13 cellular contexts compared by ENCODE assay signal in the genomic region with DNA sequence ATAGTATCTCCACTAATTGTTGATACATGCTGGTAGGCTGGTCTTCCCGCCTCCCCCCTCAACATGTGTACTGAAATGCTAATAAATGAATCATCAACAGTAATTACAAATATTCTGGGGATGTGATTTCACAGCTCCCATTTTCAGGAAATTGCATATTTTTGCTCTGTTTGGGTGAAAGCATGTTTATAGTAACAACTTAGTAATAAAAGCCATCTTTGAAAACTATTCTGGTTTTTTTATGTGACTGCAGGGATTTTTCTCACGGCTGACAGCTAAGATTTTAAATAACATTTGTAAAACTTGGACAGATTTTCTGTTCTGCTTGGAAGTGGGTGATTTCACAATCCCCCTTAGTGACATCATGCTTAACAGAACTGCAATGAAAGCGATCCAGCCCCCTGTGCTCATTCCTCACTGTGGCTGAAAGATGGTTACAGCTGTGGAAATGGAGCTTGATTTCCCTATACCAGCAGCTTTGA. TPM values are rescaled to one million over a fixed set of nuclear protein-coding genes. Genes with fewer than 3 reads are reported as not detected.
A peak's percentile ranks its signal among the peaks of the same experiment; 100 is the strongest.
DNase-seq lines count a peak whose midpoint lies in the region; ATAC-seq and TF ChIP-seq lines count a peak whose summit lies in the region.
"Had no signal": no experiment of that assay in that cellular context is flagged by ENCODE, and none has a peak within 500 bp of the region (broad histone marks: within the 10 kb centered on the region; RNA-seq: fewer than 3 reads in every experiment).

No MANE protein-coding gene starts in this region.

- TF ChIP-seq CTCF in choroid plexus epithelial cell (conservative IDR thresholded peaks at IDR 0.05; ENCODE audit: low read depth, low read length) (no peak), upper lobe of left lung (IDR thresholded peaks at IDR 0.05) (no peak), Calu3 (IDR thresholded peaks at IDR 0.05; ENCODE audit: unreplicated experiment) (no peak)

- no peak for TF ChIP-seq POLR2A in upper lobe of left lung (IDR thresholded peaks at IDR 0.05)

- H3K36me3 ChIP-seq in upper lobe of left lung, result no peaks in the 10 kb centered on the region

- H3K9me3 ChIP-seq in upper lobe of left lung, result no peaks in the 10 kb centered on the region

- peaks cover 65% of the 10 kb centered on the region for H3K27me3 Mint-ChIP-seq in Calu3 (ENCODE audit: unreplicated experiment)

- no peaks in the 10 kb centered on the region for H3K9me3 Mint-ChIP-seq in Calu3 (ENCODE audit: low read depth, unreplicated experiment)
- H3K9me3 Mint-ChIP-seq: neural crest cell had no signal

- 40 to 45% methylated on average over 3 of the region's 3 CpGs for WGBS in upper lobe of left lung, 2 donors

- H3K4me1 Mint-ChIP-seq in Calu3 (ENCODE audit: low read depth, unreplicated experiment), result no peaks in the 10 kb centered on the region
- H3K4me1 Mint-ChIP-seq: activated B cell treated with CpG ODN at 0.5 μM for 24 hours had no signal

- intact Hi-C loops in Calu3 (cut with micrococcal nuclease; ENCODE audit: unreplicated experiment), result no loop called here

- no peaks in the 10 kb centered on the region for H3K36me3 Mint-ChIP-seq in Calu3 (ENCODE audit: insufficient read depth, unreplicated experiment)

- peak; percentile 11 for DNase-seq in DMS 273 (lab: John Stamatoyannopoulos, UW; ENCODE audit: unreplicated experiment)
- DNase-seq in DMS 273 treated with DMSO at 0.1 percent for 48 hours (lab: John Stamatoyannopoulos, UW), result no peak
- DNase-seq in choroid plexus epithelial cell (ENCODE audit: low read depth), result peak; percentile 94
- no peak for DNase-seq in left lobe of liver (ENCODE audit: low spot score)
- DNase-seq in upper lobe of left lung, result no peak
- no peak for DNase-seq in Calu3
- no peak for DNase-seq in UCSD-AML1 (lab: John Stamatoyannopoulos, UW; ENCODE audit: unreplicated experiment)
- no peak for DNase-seq in NCI-H2171 (lab: John Stamatoyannopoulos, UW)
- DNase-seq: activated B cell treated with CpG ODN at 0.5 μM for 24 hours; activated naive CD4-positive, alpha-beta T cell treated with anti-CD3 and anti-CD28 coated beads, Interleukin-2, amount 50 U/mL, for 16 hours; Karpas-422 had no signal

- no peak overlapping the region for H3K4me3 Mint-ChIP-seq in Calu3 (ENCODE audit: low read depth, unreplicated experiment)
- H3K4me3 Mint-ChIP-seq: activated B cell treated with CpG ODN at 0.5 μM for 24 hours, neural crest cell had no signal

- H3K27me3 ChIP-seq in upper lobe of left lung, result no peaks in the 10 kb centered on the region

- H3K4me3 ChIP-seq in choroid plexus epithelial cell (ENCODE audit: low read depth, low read length) (no peak overlapping the region), upper lobe of left lung (no peak overlapping the region)

- peak; percentile 34 for ATAC-seq in left lobe of liver
- ATAC-seq in upper lobe of left lung (ENCODE audit: low FRiP score in 2 of 2), result peak; percentile 67 to 86

- peak overlapping the region in 1 of 4 donors; percentile 2 for H3K27ac ChIP-seq in upper lobe of left lung
- H3K27ac ChIP-seq: 22Rv1 had no signal

- peaks cover 0 to 6% (median 1%) of the 10 kb centered on the region in 4 donors for H3K4me1 ChIP-seq in upper lobe of left lung

- TF ChIP-seq EP300 in upper lobe of left lung (IDR thresholded peaks at IDR 0.05), result no peak

- H3K27ac Mint-ChIP-seq in Calu3 (ENCODE audit: unreplicated experiment), result no peak overlapping the region
- H3K27ac Mint-ChIP-seq: activated B cell treated with CpG ODN at 0.5 μM for 24 hours had no signal

- no TSS peak for BruUV-seq in Calu3 (replicated peaks; lab: Mats Ljungman, UMichigan)

- CTCF ChIA-PET in Calu3 (lab: Charles Lee), result interaction anchor here (0.8 kb wide), 1 partner anchor 78 kb away, joined by 3 read pairs; no protein-coding TSS in a partner anchor

RNA-seq across cellular contexts. Expression of a gene that starts 25.6 kb away (rescaled TPM):
- total RNA-seq in left lobe of liver (4.3 TPM), upper lobe of left lung (100 to 1,000 TPM in 1 of 6 donors, 10 to 100 TPM in 5; 54.5 to 109 (median 67.5) TPM), Calu3 (2022) (12.4 and 15.3 TPM in 2 replicates)

Comparison
In these comparisons a context has a peak if more than half of its experiments do, and no peak if none do; other contexts are left out.
1. DNase-seq: peak in DMS 273 (single experiment) and choroid plexus epithelial cell (single experiment); none in DMS 273 treated with DMSO at 0.1 percent for 48 hours (single experiment), left lobe of liver (single experiment), upper lobe of left lung (0 of 2), Calu3 (single experiment), UCSD-AML1 (single experiment) and NCI-H2171 (single experiment).